13 cellular contexts compared by ENCODE assay signal in the genomic region with DNA sequence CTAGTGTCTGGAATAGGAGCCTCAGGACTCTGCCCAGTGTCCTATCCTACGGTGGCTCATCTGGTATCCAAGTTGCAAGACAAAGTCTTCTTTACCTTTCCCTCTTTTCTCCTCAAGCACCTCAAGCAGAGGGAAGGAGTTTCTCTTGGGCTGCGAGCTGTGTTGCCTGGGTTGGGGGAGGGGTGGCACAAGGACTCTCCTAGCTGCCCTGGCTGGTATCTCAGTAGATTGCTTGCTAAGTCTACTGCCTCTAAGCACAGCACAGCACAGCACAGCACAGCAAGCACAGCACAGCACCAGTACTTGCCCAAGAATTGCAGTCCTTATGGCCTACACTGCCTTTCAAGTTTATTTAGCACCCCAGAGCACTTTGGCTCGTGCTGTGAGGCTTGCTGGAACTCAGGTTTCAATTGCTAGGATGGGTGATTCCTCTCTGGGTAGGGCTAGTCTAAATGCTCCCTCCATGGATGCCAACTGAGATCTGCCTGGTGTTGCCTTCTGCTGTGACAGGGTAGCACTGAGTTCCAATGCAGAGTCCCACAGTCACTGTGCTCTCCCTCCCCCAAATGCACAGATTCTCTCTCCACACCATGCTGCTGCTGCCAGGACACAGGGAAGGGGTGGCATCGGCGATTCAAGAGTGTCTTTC.
DNase-seq lines count a peak whose midpoint lies in the region; ATAC-seq, FAIRE-seq and TF ChIP-seq lines count a peak whose summit lies in the region.
"Had no signal": no experiment of that assay in that cellular context is flagged by ENCODE, and none has a peak within 500 bp of the region (broad histone marks: within the 10 kb centered on the region; RNA-seq: fewer than 3 reads in every experiment).

No MANE protein-coding gene starts in this region.

- H3K9me3 ChIP-seq in H9 (ENCODE audit: control insufficient read depth, low read depth, low read length) (no peaks in the 10 kb centered on the region), H1 (ENCODE audit: insufficient read depth in 2 of 2, low read depth in 1 of 2, low read length in 1 of 2) (no peaks in the 10 kb centered on the region), osteoblast (ENCODE audit: low read depth, low read length) (no peaks in the 10 kb centered on the region), upper lobe of left lung (no peaks in the 10 kb centered on the region)
- H3K9me3 ChIP-seq: HAP-1 had no signal

- H3K27me3 ChIP-seq in H9 (ENCODE audit: insufficient read depth, low read length) (no peaks in the 10 kb centered on the region), H1 (replicated peaks in 1 of 4; ENCODE audit: control insufficient read depth in 3 of 4, extremely low read depth in 1 of 4, insufficient read depth in 3 of 4, low read length in 3 of 4) (peaks cover 0 to 1% (median 0%) of the 10 kb centered on the region in 4 experiments; a peak in 1 of 7 replicates), osteoblast (ENCODE audit: insufficient read depth, low read length) (no peaks in the 10 kb centered on the region), upper lobe of left lung (no peaks in the 10 kb centered on the region)
- H3K27me3 ChIP-seq: BLaER1 treated with 17β-estradiol and CSF1 and Interleukin-3, amounts not matched to agents 10 nM and 100 nM had no signal

- no peak overlapping the region; a peak in 1 of 5 replicates for H3K4me3 Mint-ChIP-seq in H9
- H3K4me3 Mint-ChIP-seq: CD4-positive, CD25-positive, alpha-beta regulatory T cell had no signal

- H2BK5ac ChIP-seq in H9 (ENCODE audit: insufficient read length, low read length): no peak overlapping the region
- no peak overlapping the region for H2BK5ac ChIP-seq in H1 (ENCODE audit: low read depth, low read length)

- H4K5ac ChIP-seq in H9 (ENCODE audit: insufficient read length, low read depth, low read length) (no peak overlapping the region), H1 (ENCODE audit: insufficient read length, low read depth, low read length) (no peak overlapping the region)

- H3K14ac ChIP-seq in H9 (ENCODE audit: insufficient read depth, low read length) (no peak overlapping the region), H1 (ENCODE audit: insufficient read length) (no peak overlapping the region)

- H3K79me1 ChIP-seq in H9 (ENCODE audit: insufficient read depth, low read depth, low read length, poor library complexity, severe bottlenecking) (no peaks in the 10 kb centered on the region), H1 (ENCODE audit: low read depth, low read length) (no peaks in the 10 kb centered on the region)

- POLR2A ChIA-PET in H1 (lab: Charles Lee; ENCODE audit: partially characterized antibody): no interaction called here

- H2BK15ac ChIP-seq in H9 (ENCODE audit: low read depth, low read length) (no peak overlapping the region), H1 (ENCODE audit: low read length) (no peak overlapping the region)

- TF ChIP-seq EP300 in H1 (IDR thresholded peaks at IDR 0.05; ENCODE audit: borderline replicate concordance in 1 of 2, low read depth in 2 of 2, low read length in 2 of 2) (no peak), upper lobe of left lung (IDR thresholded peaks at IDR 0.05) (no peak)

- H3K18ac ChIP-seq in H9 (ENCODE audit: insufficient read length, low read depth, low read length): no peak overlapping the region
- H3K18ac ChIP-seq in H1 (ENCODE audit: extremely low read depth, low read length): 0 out of 2 replicates have a peak overlapping the region, but pooled peaks have one; percentile 21

- no peak overlapping the region for H3K27ac ChIP-seq in H9 (ENCODE audit: insufficient read length, low read depth, low read length)
- no peak overlapping the region for H3K27ac ChIP-seq in H1 (ENCODE audit: low read depth, low read length)
- H3K27ac ChIP-seq in osteoblast (ENCODE audit: low read depth, low read length): no peak overlapping the region
- no peak overlapping the region for H3K27ac ChIP-seq in upper lobe of left lung
- H3K27ac ChIP-seq: BLaER1 treated with 17β-estradiol and CSF1 and Interleukin-3, amounts not matched to agents 10 nM and 100 nM had no signal

- H3K4me1 Mint-ChIP-seq in H9: peaks cover 10 to 11% of the 10 kb centered on the region in 2 experiments

- H3K36me3 ChIP-seq in H1 (ENCODE audit: control insufficient read depth in 2 of 4, insufficient read depth in 4 of 4, low read length in 3 of 4): no peaks in the 10 kb centered on the region
- H3K36me3 ChIP-seq in osteoblast (ENCODE audit: insufficient read depth, low read length): no peaks in the 10 kb centered on the region
- H3K36me3 ChIP-seq in upper lobe of left lung: no peaks in the 10 kb centered on the region
- H3K36me3 ChIP-seq: HAP-1 had no signal

- H3T11ph ChIP-seq in H9 (ENCODE audit: low read length): no peak overlapping the region

- DNase-seq in H9 (peak; percentile 36), H1 (ENCODE audit: low read depth in 1 of 2, low spot score in 2 of 2) (no peak), iris pigment epithelial cell (ENCODE audit: low read depth) (peak; percentile 6), osteoblast (ENCODE audit: insufficient read length, low spot score, missing footprints) (peak; percentile 5), NCI-H2171 (lab: John Stamatoyannopoulos, UW) (no peak), upper lobe of left lung (no peak), NCI-H2029 (lab: John Stamatoyannopoulos, UW) (no peak)
- DNase-seq: ACHN; Calu3; CD4-positive, CD25-positive, alpha-beta regulatory T cell; DMS 273 treated with DMSO at 0.1 percent for 48 hours had no signal

- no peaks in the 10 kb centered on the region for H4K20me1 ChIP-seq in H9 (ENCODE audit: control insufficient read depth, insufficient read depth, insufficient read length)
- no peaks in the 10 kb centered on the region for H4K20me1 ChIP-seq in H1 (replicated peaks in 1 of 2; ENCODE audit: control insufficient read depth in 1 of 2, insufficient read depth in 2 of 2, low read length in 2 of 2)
- H4K20me1 ChIP-seq in osteoblast (ENCODE audit: insufficient read depth, low read length): no peaks in the 10 kb centered on the region
- H4K20me1 ChIP-seq: BLaER1 treated with 17β-estradiol and CSF1 and Interleukin-3, amounts not matched to agents 10 nM and 100 nM had no signal

- H3K23me2 ChIP-seq in H9 (ENCODE audit: insufficient read length, low read depth, low read length, poor library complexity, severe bottlenecking): no peaks in the 10 kb centered on the region
- H3K23me2 ChIP-seq in H1 (ENCODE audit: low read depth, low read length): no peaks in the 10 kb centered on the region

- no peak overlapping the region for H3K23ac ChIP-seq in H9 (ENCODE audit: insufficient read length, low read depth, low read length)
- no peak overlapping the region for H3K23ac ChIP-seq in H1 (ENCODE audit: insufficient read length)

- H3K4ac ChIP-seq in H9 (ENCODE audit: low read depth, low read length): no peak overlapping the region
- no peak overlapping the region for H3K4ac ChIP-seq in H1 (replicated peaks; ENCODE audit: insufficient read length, low read depth, low read length)

- no CpG with 5 or more reads among the region's 5 CpGs for WGBS in H9 (ENCODE audit: extremely low coverage, insufficient read length, low lambda C conversion rate)
- 88% methylated on average over 5 of the region's 5 CpGs; no CpG with 5 or more reads in 1 of the 2 experiments for WGBS in H1 (ENCODE audit: extremely low coverage in 1 of 2, insufficient coverage in 1 of 2, insufficient read length in 1 of 2, insufficient replicate concordance in 2 of 2, low coverage in 1 of 2, low lambda C conversion rate in 2 of 2, missing lambda C conversion rate in 1 of 2), 2 experiments
- WGBS in upper lobe of left lung, 2 donors: 92 to 96% methylated on average over 5 of the region's 5 CpGs

- no peak overlapping the region for H2AK5ac ChIP-seq in H9 (ENCODE audit: insufficient read length, low read length)
- no peak overlapping the region for H2AK5ac ChIP-seq in H1 (ENCODE audit: low read depth, low read length)

- H3K9ac ChIP-seq in H9 (ENCODE audit: extremely low read depth, insufficient read length, low read length) (no peak overlapping the region), H1 (replicated peaks in 1 of 4; ENCODE audit: extremely low read depth in 1 of 4, low read depth in 3 of 4, low read length in 3 of 4) (no peak overlapping the region)
- H3K9ac ChIP-seq: BLaER1 treated with 17β-estradiol and CSF1 and Interleukin-3, amounts not matched to agents 10 nM and 100 nM had no signal

- no peaks in the 10 kb centered on the region for H3K27me3 Mint-ChIP-seq in H9 (ENCODE audit: low read depth)
- H3K27me3 Mint-ChIP-seq: CD4-positive, CD25-positive, alpha-beta regulatory T cell had no signal

- H3K79me2 ChIP-seq in H9 (ENCODE audit: insufficient read depth, low read length) (no peaks in the 10 kb centered on the region), H1 (ENCODE audit: control insufficient read depth in 1 of 2, insufficient read depth in 2 of 2, low read length in 2 of 2) (no peaks in the 10 kb centered on the region), osteoblast (ENCODE audit: insufficient read depth, low read length) (no peaks in the 10 kb centered on the region)

- H4K8ac ChIP-seq in H9 (replicated peaks; ENCODE audit: insufficient read length, low read depth, low read length) (no peak overlapping the region), H1 (ENCODE audit: extremely low read depth, insufficient read depth, low read length) (no peak overlapping the region)

- H4K91ac ChIP-seq in H9 (ENCODE audit: insufficient read length, low read depth, low read length) (no peak overlapping the region), H1 (replicated peaks; ENCODE audit: insufficient read length, low read length) (no peak overlapping the region)

- TF ChIP-seq POLR2A in H1 (IDR thresholded peaks at IDR 0.05; ENCODE audit: control extremely low read depth in 1 of 2, low read depth in 2 of 2, low read length in 2 of 2) (no peak), upper lobe of left lung (IDR thresholded peaks at IDR 0.05) (no peak)

- TF ChIP-seq CTCF in H9 (conservative IDR thresholded peaks at IDR 0.05) (no peak), H1 (IDR thresholded peaks at IDR 0.05; ENCODE audit: control extremely low read depth in 1 of 3, insufficient read depth in 1 of 3, low read depth in 1 of 3, low read length in 3 of 3) (no peak), osteoblast (IDR thresholded peaks at IDR 0.05; ENCODE audit: extremely low read depth, low read depth, low read length) (no peak), upper lobe of left lung (IDR thresholded peaks at IDR 0.05) (no peak)

- H3K56ac ChIP-seq in H9 (ENCODE audit: insufficient read length, low read depth, low read length) (no peak overlapping the region), H1 (replicated peaks; ENCODE audit: insufficient read length, low read depth, low read length) (no peak overlapping the region)

- no peak for ATAC-seq in upper lobe of left lung (ENCODE audit: low FRiP score in 2 of 2)

- 0 out of 4 replicates have a peak, but pooled peaks of 1 of the 2 experiments have one; percentile 5 for TF ChIP-seq RAD21 in H1 (IDR thresholded peaks at IDR 0.05 in 1 of 2, conservative IDR thresholded peaks at IDR 0.05 in 1 of 2; ENCODE audit: low read depth in 2 of 2, low read length in 2 of 2)

- H3K36me3 Mint-ChIP-seq in H9 (ENCODE audit: insufficient read depth in 1 of 3, low read depth in 3 of 3): no peaks in the 10 kb centered on the region

- no peaks in the 10 kb centered on the region for H3K9me3 Mint-ChIP-seq in H9

- H3K4me1 ChIP-seq in H9 (ENCODE audit: insufficient read depth, low read length): no peaks in the 10 kb centered on the region
- peaks cover 0 to 6% (median 2%) of the 10 kb centered on the region in 4 experiments; a peak in 3 of 7 replicates for H3K4me1 ChIP-seq in H1 (replicated peaks in 1 of 4; ENCODE audit: control insufficient read depth in 3 of 4, insufficient read depth in 4 of 4, low read length in 3 of 4)
- H3K4me1 ChIP-seq in osteoblast (ENCODE audit: insufficient read depth, low read length): no peaks in the 10 kb centered on the region
- no peaks in the 10 kb centered on the region for H3K4me1 ChIP-seq in upper lobe of left lung
- H3K4me1 ChIP-seq: BLaER1 treated with 17β-estradiol and CSF1 and Interleukin-3, amounts not matched to agents 10 nM and 100 nM; HAP-1 had no signal

- H2BK20ac ChIP-seq in H9 (ENCODE audit: low read depth, low read length, poor library complexity, severe bottlenecking) (no peak overlapping the region), H1 (ENCODE audit: low read length) (no peak overlapping the region)

- H2BK120ac ChIP-seq in H9 (ENCODE audit: low read depth, low read length, poor library complexity, severe bottlenecking) (no peak overlapping the region), H1 (replicated peaks; ENCODE audit: low read depth, low read length) (no peak overlapping the region)

- H3K4me2 ChIP-seq in H9 (ENCODE audit: insufficient read depth, insufficient read length, low read length): no peak overlapping the region
- H3K4me2 ChIP-seq in H1 (ENCODE audit: insufficient read depth in 1 of 2, low read depth in 2 of 2, low read length in 2 of 2): peak overlapping the region in 1 of 2 experiments; percentile 25; a peak in 1 of 4 replicates
- H3K4me2 ChIP-seq in osteoblast (ENCODE audit: insufficient read depth, low read length): no peak overlapping the region
- H3K4me2 ChIP-seq: BLaER1 treated with 17β-estradiol and CSF1 and Interleukin-3, amounts not matched to agents 10 nM and 100 nM had no signal

- H3K27ac Mint-ChIP-seq in H9: no peak overlapping the region

- H3K4me3 ChIP-seq in H1 (ENCODE audit: extremely low read depth in 1 of 4, insufficient read depth in 2 of 4, low read depth in 3 of 4, low read length in 4 of 4): no peak overlapping the region
- H3K4me3 ChIP-seq in osteoblast (ENCODE audit: insufficient read depth, low read length): no peak overlapping the region
- no peak overlapping the region for H3K4me3 ChIP-seq in upper lobe of left lung
- H3K4me3 ChIP-seq: BLaER1 treated with 17β-estradiol and CSF1 and Interleukin-3, amounts not matched to agents 10 nM and 100 nM; HAP-1 had no signal

- no peak for FAIRE-seq in H1 (lab: Jason Lieb, UNC)

- CTCF ChIA-PET in H1 (lab: Charles Lee; ENCODE audit: partially characterized antibody): no interaction called here

- H2AFZ ChIP-seq in H9 (ENCODE audit: low read length): no peak overlapping the region
- H2AFZ ChIP-seq in H1 (ENCODE audit: low read length): peak overlapping the region; percentile 47; the same call in 1 of the 2 replicates
- H2AFZ ChIP-seq in osteoblast (ENCODE audit: low read length): no peak overlapping the region

- no peak overlapping the region for H2BK12ac ChIP-seq in H9 (ENCODE audit: insufficient read length, low read depth, low read length)
- H2BK12ac ChIP-seq in H1 (ENCODE audit: low read depth, low read length): peak overlapping the region; percentile 30; the same call in 1 of the 2 replicates

Comparison
In these comparisons a context has a peak if more than half of its experiments do, and no peak if none do; other contexts are left out.
1. DNase-seq: peak in H9 (single experiment), iris pigment epithelial cell (single experiment) and osteoblast (single experiment); none in H1 (0 of 2), NCI-H2171 (single experiment), upper lobe of left lung (0 of 2) and NCI-H2029 (single experiment).